1 cellular context compared by ENCODE assay signal in genomic region chr3:171569571-171570132, GRCh38.
TF ChIP-seq lines count a peak whose summit lies in the region.

No MANE protein-coding gene starts in this region.

TF ChIP-seq in HCT116, 20 proteins besides CTCF, POLR2A, EP300 and RAD21 (continued from another document):
- TF ChIP-seq, protein P1, sequence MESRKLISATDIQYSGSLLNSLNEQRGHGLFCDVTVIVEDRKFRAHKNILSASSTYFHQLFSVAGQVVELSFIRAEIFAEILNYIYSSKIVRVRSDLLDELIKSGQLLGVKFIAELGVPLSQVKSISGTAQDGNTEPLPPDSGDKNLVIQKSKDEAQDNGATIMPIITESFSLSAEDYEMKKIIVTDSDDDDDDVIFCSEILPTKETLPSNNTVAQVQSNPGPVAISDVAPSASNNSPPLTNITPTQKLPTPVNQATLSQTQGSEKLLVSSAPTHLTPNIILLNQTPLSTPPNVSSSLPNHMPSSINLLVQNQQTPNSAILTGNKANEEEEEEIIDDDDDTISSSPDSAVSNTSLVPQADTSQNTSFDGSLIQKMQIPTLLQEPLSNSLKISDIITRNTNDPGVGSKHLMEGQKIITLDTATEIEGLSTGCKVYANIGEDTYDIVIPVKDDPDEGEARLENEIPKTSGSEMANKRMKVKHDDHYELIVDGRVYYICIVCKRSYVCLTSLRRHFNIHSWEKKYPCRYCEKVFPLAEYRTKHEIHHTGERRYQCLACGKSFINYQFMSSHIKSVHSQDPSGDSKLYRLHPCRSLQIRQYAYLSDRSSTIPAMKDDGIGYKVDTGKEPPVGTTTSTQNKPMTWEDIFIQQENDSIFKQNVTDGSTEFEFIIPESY (IDR thresholded peaks at IDR 0.05; ENCODE audit: extremely low read depth, insufficient replicate concordance, low read length) = no peak
- no peak for TF ChIP-seq POLR2AphosphoS5 (IDR thresholded peaks at IDR 0.05; ENCODE audit: low read depth, low read length)
- no peak for TF ChIP-seq CBX3 (IDR thresholded peaks at IDR 0.05; ENCODE audit: low read depth)
- TF ChIP-seq ELF1 (IDR thresholded peaks at IDR 0.05; ENCODE audit: borderline replicate concordance, low read depth) = no peak
- TF ChIP-seq, protein P2, sequence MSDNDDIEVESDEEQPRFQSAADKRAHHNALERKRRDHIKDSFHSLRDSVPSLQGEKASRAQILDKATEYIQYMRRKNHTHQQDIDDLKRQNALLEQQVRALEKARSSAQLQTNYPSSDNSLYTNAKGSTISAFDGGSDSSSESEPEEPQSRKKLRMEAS (IDR thresholded peaks at IDR 0.05) = no peak
- TF ChIP-seq YY1 (IDR thresholded peaks at IDR 0.05; ENCODE audit: extremely low read depth, insufficient replicate concordance, low read depth, low read length) = no peak
- no peak for TF ChIP-seq JUND (IDR thresholded peaks at IDR 0.05)
- TF ChIP-seq TCF7L2 (IDR thresholded peaks at IDR 0.05; ENCODE audit: borderline replicate concordance, extremely low read depth, insufficient read depth, insufficient read length) = no peak
- TF ChIP-seq SP1 (IDR thresholded peaks at IDR 0.05; ENCODE audit: low read depth) = no peak
- no peak for TF ChIP-seq EGR1 (IDR thresholded peaks at IDR 0.05; ENCODE audit: low read depth)
- TF ChIP-seq EZH2phosphoT487 (IDR thresholded peaks at IDR 0.05; ENCODE audit: borderline replicate concordance) = no peak
- no peak for TF ChIP-seq ZNF274 (IDR thresholded peaks at IDR 0.05; ENCODE audit: low read depth, low read length)
- no peak for TF ChIP-seq SIN3A (IDR thresholded peaks at IDR 0.05; ENCODE audit: low read depth)
- no peak for TF ChIP-seq FOSL1 (IDR thresholded peaks at IDR 0.05; ENCODE audit: low read depth)
